In genomic region chr1:118486213-118486612, GRCh38 we compare ENCODE assay signal across 21 cellular contexts.
DNase-seq lines count a peak whose midpoint lies in the region; FAIRE-seq and TF ChIP-seq lines count a peak whose summit lies in the region.
"Had no signal": no experiment of that assay in that cellular context is flagged by ENCODE, and none has a peak within 500 bp of the region (broad histone marks: within the 10 kb centered on the region; RNA-seq: fewer than 3 reads in every experiment).

No MANE protein-coding gene starts in this region.

- no peak overlapping the region for H2AK5ac ChIP-seq in H1 (ENCODE audit: low read depth, low read length)
- no peak overlapping the region for H2AK5ac ChIP-seq in trophoblast cell (ENCODE audit: low read length)

- TF ChIP-seq CTCF in H1 (IDR thresholded peaks at IDR 0.05; ENCODE audit: control extremely low read depth in 1 of 3, insufficient read depth in 1 of 3, low read depth in 1 of 3, low read length in 3 of 3) (no peak), colonic mucosa (IDR thresholded peaks at IDR 0.05) (no peak)

- peak; percentile 6 to 40 for DNase-seq in NCI-H2081 (lab: John Stamatoyannopoulos, UW)
- DNase-seq in NCI-H2081 treated with DMSO at 0.1 percent for 48 hours (lab: John Stamatoyannopoulos, UW), result no peak
- peak; percentile 81 for DNase-seq in NCI-H69 (lab: John Stamatoyannopoulos, UW)
- DNase-seq in H1 (ENCODE audit: low read depth in 1 of 2, low spot score in 2 of 2), result no peak
- no peak for DNase-seq in trophoblast cell
- no peak for DNase-seq in NCI-H446 treated with DMSO at 0.1 percent for 48 hours (lab: John Stamatoyannopoulos, UW)
- no peak for DNase-seq in medulla oblongata (ENCODE audit: extremely low spot score)
- DNase-seq in colonic mucosa, result no peak
- DNase-seq: activated CD4-positive, alpha-beta memory T cell treated with anti-CD3 and anti-CD28 coated beads for 36 hours; CD4-positive, alpha-beta T cell; cortex of kidney; esophagus squamous epithelium; gastrocnemius medialis; GOT3; IMR-90; left colon; mesendoderm; NCI-H2107; T-helper 1 cell had no signal

- H3K23me2 ChIP-seq in H1 (ENCODE audit: low read depth, low read length), result no peaks in the 10 kb centered on the region

- H3K79me2 ChIP-seq in H1 (ENCODE audit: control insufficient read depth in 1 of 2, insufficient read depth in 2 of 2, low read length in 2 of 2) (no peaks in the 10 kb centered on the region), trophoblast cell (ENCODE audit: control insufficient read depth, insufficient read depth, low read length, poor library complexity) (peaks cover 2% of the 10 kb centered on the region)

- H3K4me2 ChIP-seq in H1 (ENCODE audit: insufficient read depth in 1 of 2, low read depth in 2 of 2, low read length in 2 of 2), result peak overlapping the region; percentile 25 to 43; a peak in 1 of 4 replicates
- no peak overlapping the region for H3K4me2 ChIP-seq in trophoblast cell (ENCODE audit: low read length)

- POLR2A ChIA-PET in H1 (lab: Charles Lee; ENCODE audit: partially characterized antibody), result no interaction called here

- no peaks in the 10 kb centered on the region for H3K9me3 ChIP-seq in H1 (ENCODE audit: insufficient read depth in 2 of 2, low read depth in 1 of 2, low read length in 1 of 2)
- no peaks in the 10 kb centered on the region for H3K9me3 ChIP-seq in trophoblast cell (ENCODE audit: insufficient read depth, low read depth, low read length)
- no peaks in the 10 kb centered on the region for H3K9me3 ChIP-seq in colonic mucosa
- H3K9me3 ChIP-seq: esophagus squamous epithelium, gastrocnemius medialis had no signal

- H2BK120ac ChIP-seq in H1 (replicated peaks; ENCODE audit: low read depth, low read length) (no peak overlapping the region), trophoblast cell (ENCODE audit: insufficient read depth, low read length, poor library complexity) (no peak overlapping the region)

- H3K4me3 ChIP-seq in H1 (ENCODE audit: extremely low read depth in 1 of 4, insufficient read depth in 2 of 4, low read depth in 3 of 4, low read length in 4 of 4), result no peak overlapping the region; a peak in 2 of 8 replicates
- no peak overlapping the region for H3K4me3 ChIP-seq in trophoblast cell (ENCODE audit: low read depth, low read length)
- H3K4me3 ChIP-seq in colonic mucosa, result no peak overlapping the region
- H3K4me3 ChIP-seq: esophagus squamous epithelium, gastrocnemius medialis, skin epidermis had no signal

- TF ChIP-seq EP300 in H1 (IDR thresholded peaks at IDR 0.05; ENCODE audit: borderline replicate concordance in 1 of 2, low read depth in 2 of 2, low read length in 2 of 2), result no peak

- no peak for FAIRE-seq in H1 (lab: Jason Lieb, UNC)
- FAIRE-seq: A204.1 had no signal

- H4K8ac ChIP-seq in H1 (ENCODE audit: extremely low read depth, insufficient read depth, low read length) (no peak overlapping the region; the same call in 1 of the 2 replicates), trophoblast cell (ENCODE audit: low read depth, low read length) (no peak overlapping the region)

- no peak overlapping the region for H4K91ac ChIP-seq in H1 (replicated peaks; ENCODE audit: insufficient read length, low read length)
- H4K91ac ChIP-seq in trophoblast cell (ENCODE audit: low read depth, low read length), result no peak overlapping the region

- CTCF ChIA-PET in H1 (lab: Charles Lee; ENCODE audit: partially characterized antibody), result interaction anchor here (0.7 to 1.7 kb wide), 3 partner anchors 9 to 503 kb away, joined by 3 to 4 read pairs (median 3); no protein-coding TSS in a partner anchor

- H4K12ac ChIP-seq in trophoblast cell (ENCODE audit: low read depth, low read length), result no peak overlapping the region

- no peak overlapping the region for H2BK15ac ChIP-seq in H1 (ENCODE audit: low read length)

- no peak overlapping the region for H3K4ac ChIP-seq in H1 (replicated peaks; ENCODE audit: insufficient read length, low read depth, low read length)
- no peak overlapping the region for H3K4ac ChIP-seq in trophoblast cell (ENCODE audit: low read depth, low read length)

- H3K36me3 ChIP-seq in H1 (ENCODE audit: control insufficient read depth in 2 of 4, insufficient read depth in 4 of 4, low read length in 3 of 4), result no peaks in the 10 kb centered on the region
- no peaks in the 10 kb centered on the region for H3K36me3 ChIP-seq in trophoblast cell (ENCODE audit: control insufficient read depth in 1 of 2, insufficient read depth in 2 of 2, low read length in 2 of 2)
- no peaks in the 10 kb centered on the region for H3K36me3 ChIP-seq in colonic mucosa
- H3K36me3 ChIP-seq: esophagus squamous epithelium, gastrocnemius medialis had no signal

- H2AFZ ChIP-seq in H1 (ENCODE audit: low read length) (no peak overlapping the region), trophoblast cell (ENCODE audit: insufficient read depth, low read length, poor library complexity) (no peak overlapping the region)

- no peaks in the 10 kb centered on the region for H4K20me1 ChIP-seq in H1 (replicated peaks in 1 of 2; ENCODE audit: control insufficient read depth in 1 of 2, insufficient read depth in 2 of 2, low read length in 2 of 2)

- H3K23ac ChIP-seq in H1 (ENCODE audit: insufficient read length) (no peak overlapping the region), trophoblast cell (ENCODE audit: low read length) (no peak overlapping the region)

- no peak overlapping the region for H2BK12ac ChIP-seq in H1 (ENCODE audit: low read depth, low read length)
- H2BK12ac ChIP-seq in trophoblast cell (ENCODE audit: low read length), result peak overlapping the region; percentile 65

- TF ChIP-seq POLR2A in H1 (IDR thresholded peaks at IDR 0.05; ENCODE audit: control extremely low read depth in 1 of 2, low read depth in 2 of 2, low read length in 2 of 2), result no peak

- WGBS in H1 (ENCODE audit: extremely low coverage in 1 of 2, insufficient coverage in 1 of 2, insufficient read length in 1 of 2, insufficient replicate concordance in 2 of 2, low coverage in 1 of 2, low lambda C conversion rate in 2 of 2, missing lambda C conversion rate in 1 of 2), 2 experiments, result 82% methylated on average over 7 of the region's 7 CpGs; no CpG with 5 or more reads in 1 of the 2 experiments
- WGBS in trophoblast cell (ENCODE audit: extremely low coverage, insufficient coverage, insufficient read length), result no CpG with 5 or more reads among the region's 7 CpGs

- H3K4me1 ChIP-seq in H1 (replicated peaks in 1 of 4; ENCODE audit: control insufficient read depth in 3 of 4, insufficient read depth in 4 of 4, low read length in 3 of 4) (peaks cover 5 to 12% (median 9%) of the 10 kb centered on the region in 4 experiments), trophoblast cell (ENCODE audit: control insufficient read depth in 1 of 2, insufficient read depth in 2 of 2, low read length in 2 of 2) (peaks cover 3 to 6% of the 10 kb centered on the region in 2 experiments), colonic mucosa (no peaks in the 10 kb centered on the region)
- H3K4me1 ChIP-seq: gastrocnemius medialis had no signal

- no peaks in the 10 kb centered on the region for H3K27me3 ChIP-seq in H1 (replicated peaks in 1 of 4; ENCODE audit: control insufficient read depth in 3 of 4, extremely low read depth in 1 of 4, insufficient read depth in 3 of 4, low read length in 3 of 4)
- no peaks in the 10 kb centered on the region for H3K27me3 ChIP-seq in trophoblast cell (ENCODE audit: insufficient read depth, low read length)
- H3K27me3 ChIP-seq in colonic mucosa, result no peaks in the 10 kb centered on the region
- H3K27me3 ChIP-seq: esophagus squamous epithelium, gastrocnemius medialis had no signal

- H3K79me1 ChIP-seq in H1 (ENCODE audit: low read depth, low read length) (no peaks in the 10 kb centered on the region), trophoblast cell (ENCODE audit: low read length) (peaks cover 4% of the 10 kb centered on the region)

- no peak overlapping the region for H4K5ac ChIP-seq in H1 (ENCODE audit: insufficient read length, low read depth, low read length)

- H3K9ac ChIP-seq in H1 (replicated peaks in 1 of 4; ENCODE audit: extremely low read depth in 1 of 4, low read depth in 3 of 4, low read length in 3 of 4), result no peak overlapping the region
- no peak overlapping the region for H3K9ac ChIP-seq in trophoblast cell (ENCODE audit: low read length)
- H3K9ac ChIP-seq in colonic mucosa (ENCODE audit: low read depth in 2 of 2, low read length in 2 of 2), result no peak overlapping the region

- intact Hi-C loops in colonic mucosa (cut with DNase I), result no loop called here

- no peak overlapping the region for H3K14ac ChIP-seq in H1 (ENCODE audit: insufficient read length)
- H3K14ac ChIP-seq in trophoblast cell (ENCODE audit: low read length), result no peak overlapping the region

- H3K18ac ChIP-seq in H1 (ENCODE audit: extremely low read depth, low read length) (no peak overlapping the region), trophoblast cell (ENCODE audit: low read length) (no peak overlapping the region)

- no peak overlapping the region; the same call in 1 of the 2 replicates for H3K27ac ChIP-seq in H1 (ENCODE audit: low read depth, low read length)
- H3K27ac ChIP-seq in trophoblast cell (ENCODE audit: low read depth, low read length), result no peak overlapping the region
- H3K27ac ChIP-seq in colonic mucosa, result no peak overlapping the region
- H3K27ac ChIP-seq: esophagus squamous epithelium, gastrocnemius medialis, skin epidermis had no signal

- H2BK5ac ChIP-seq in H1 (ENCODE audit: low read depth, low read length) (no peak overlapping the region), trophoblast cell (ENCODE audit: low read depth, low read length, poor library complexity) (no peak overlapping the region)

- no peak overlapping the region for H3K56ac ChIP-seq in H1 (replicated peaks; ENCODE audit: insufficient read length, low read depth, low read length)

- no peak overlapping the region for H2BK20ac ChIP-seq in H1 (ENCODE audit: low read length)

- no peak for TF ChIP-seq RAD21 in H1 (IDR thresholded peaks at IDR 0.05 in 1 of 2, conservative IDR thresholded peaks at IDR 0.05 in 1 of 2; ENCODE audit: low read depth in 2 of 2, low read length in 2 of 2)

TF ChIP-seq in H1, 55 proteins besides CTCF, POLR2A, EP300 and RAD21:
- TF ChIP-seq CHD1 (IDR thresholded peaks at IDR 0.05; ENCODE audit: low read depth, low read length) (no peak), KDM4A (IDR thresholded peaks at IDR 0.05; ENCODE audit: low read depth, low read length, severe bottlenecking) (no peak), SIX5 (IDR thresholded peaks at IDR 0.05; ENCODE audit: low read depth, low read length) (no peak)

Comparison
In these comparisons a context has a peak if more than half of its experiments do, and no peak if none do; other contexts are left out.
1. DNase-seq: peak in NCI-H2081 (2 of 2) and NCI-H69 (single experiment); none in NCI-H2081 treated with DMSO at 0.1 percent for 48 hours (single experiment), H1 (0 of 2), trophoblast cell (0 of 2), NCI-H446 treated with DMSO at 0.1 percent for 48 hours (single experiment), medulla oblongata (single experiment) and colonic mucosa (single experiment).